ENCODE assay signal across 8 cellular contexts in the genomic region with DNA sequence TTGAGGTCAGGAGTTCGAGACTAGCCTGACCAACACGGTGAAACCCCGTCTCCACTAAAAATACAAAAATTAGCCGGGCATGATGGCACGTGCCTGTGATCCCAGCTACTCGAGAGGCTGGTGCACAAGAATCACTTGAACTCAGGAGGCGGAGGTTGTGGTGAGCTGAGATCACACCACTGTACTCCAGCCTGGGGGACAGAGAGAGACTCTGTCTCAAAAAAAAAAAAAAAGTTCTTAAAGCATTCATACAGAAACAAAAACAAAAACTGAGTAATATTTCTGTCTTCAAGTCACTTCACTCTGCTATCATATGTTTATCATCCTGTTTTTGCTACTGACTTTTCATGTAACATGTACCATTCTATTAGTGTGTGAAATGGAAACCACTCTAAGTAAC.
DNase-seq lines count a peak whose midpoint lies in the region; ATAC-seq lines count a peak whose summit lies in the region.

No MANE protein-coding gene starts in this region.

- peak; percentile 25 for DNase-seq in renal cortical epithelial cell (ENCODE audit: low read depth)

- ATAC-seq in GM18511 (IDR thresholded peaks at IDR 0.05; ENCODE audit: unreplicated experiment) (peak; percentile 69), GM19025 (IDR thresholded peaks at IDR 0.05; ENCODE audit: low read depth, unreplicated experiment) (peak; percentile 58), GM19468 (IDR thresholded peaks at IDR 0.05; ENCODE audit: extremely low read depth, unreplicated experiment) (peak; percentile 47), GM21786 (IDR thresholded peaks at IDR 0.05; ENCODE audit: unreplicated experiment) (peak; percentile 64), HG02852 (IDR thresholded peaks at IDR 0.05; ENCODE audit: unreplicated experiment) (peak; percentile 63), HG03108 (IDR thresholded peaks at IDR 0.05; ENCODE audit: unreplicated experiment) (peak; percentile 53), HG03442 (IDR thresholded peaks at IDR 0.05; ENCODE audit: unreplicated experiment) (peak; percentile 36)

Comparison
In these comparisons a context has a peak if more than half of its experiments do, and no peak if none do; other contexts are left out.
1. Peak in every context shown above with its lines: DNase-seq and ATAC-seq.